ENCODE assay signal across 28 cellular contexts in genomic region chr9:114344188-114344566, GRCh38. TPM values are rescaled to one million over a fixed set of nuclear protein-coding genes. Genes with fewer than 3 reads are reported as not detected.
DNase-seq lines count a peak whose midpoint lies in the region; ATAC-seq lines count a peak whose summit lies in the region.
"Had no signal": no experiment of that assay in that cellular context is flagged by ENCODE, and none has a peak within 500 bp of the region (broad histone marks: within the 10 kb centered on the region; RNA-seq: fewer than 3 reads in every experiment).

No MANE protein-coding gene starts in this region.

- H3K4me3 Mint-ChIP-seq in activated T-cell treated with anti-CD3 and anti-CD28 coated beads, Interleukin-2, amount 50 U/mL, for 72 hours: no peak overlapping the region
- no peak overlapping the region for H3K4me3 Mint-ChIP-seq in activated T-cell treated with anti-CD3 and anti-CD28 coated beads, Interleukin-2, amount 50 U/mL, for 4 hours
- H3K4me3 Mint-ChIP-seq in activated naive CD8-positive, alpha-beta T cell: no peak overlapping the region
- H3K4me3 Mint-ChIP-seq in naive B cell: no peak overlapping the region
- no peak overlapping the region for H3K4me3 Mint-ChIP-seq in stimulated activated naive CD8-positive, alpha-beta T cell treated with anti-CD3 and anti-CD28 coated beads, Interleukin-15, amount 100 ng/mL, for 72 hours

- H3K4me1 Mint-ChIP-seq in activated T-cell treated with anti-CD3 and anti-CD28 coated beads, Interleukin-2, amount 50 U/mL, for 72 hours (ENCODE audit: low read depth): peaks cover 39% of the 10 kb centered on the region
- H3K4me1 Mint-ChIP-seq in activated T-cell treated with anti-CD3 and anti-CD28 coated beads, Interleukin-2, amount 50 U/mL, for 4 hours (ENCODE audit: low read depth): peaks cover 20% of the 10 kb centered on the region
- peaks cover 31% of the 10 kb centered on the region for H3K4me1 Mint-ChIP-seq in activated naive CD8-positive, alpha-beta T cell (ENCODE audit: low read depth)
- peaks cover 34 to 41% (median 38%) of the 10 kb centered on the region in 3 donors for H3K4me1 Mint-ChIP-seq in naive B cell
- H3K4me1 Mint-ChIP-seq in stimulated activated naive CD8-positive, alpha-beta T cell treated with anti-CD3 and anti-CD28 coated beads, Interleukin-15, amount 100 ng/mL, for 72 hours: peaks cover 83% of the 10 kb centered on the region

- no peak for DNase-seq in activated T-cell treated with anti-CD3 and anti-CD28 coated beads, Interleukin-2, amount 50 U/mL, for 72 hours
- DNase-seq in activated T-cell treated with anti-CD3 and anti-CD28 coated beads, Interleukin-2, amount 50 U/mL, for 4 hours: no peak
- no peak for DNase-seq in naive B cell
- no peak for DNase-seq in stimulated activated naive CD8-positive, alpha-beta T cell treated with anti-CD3 and anti-CD28 coated beads, Interleukin-15, amount 100 ng/mL, for 72 hours
- DNase-seq: activated CD4-positive, alpha-beta T cell treated with anti-CD3 and anti-CD28 coated beads, Interleukin-2, amount 50 U/mL, for 48 hours; adrenal gland; C1 segment of cervical spinal cord; dermis blood vessel endothelial cell; DMS153; erythroblast; GDM1; mucosa of descending colon; NCI-H1436; NCI-H2171 treated with DMSO at 0.1 percent for 48 hours; right lobe of liver; Right ventricle myocardium superior had no signal

- ATAC-seq in activated T-cell treated with anti-CD3 and anti-CD28 coated beads, Interleukin-2, amount 50 U/mL, for 72 hours (replicated peaks in 1 of 2): no peak
- ATAC-seq in activated T-cell treated with anti-CD3 and anti-CD28 coated beads, Interleukin-2, amount 50 U/mL, for 4 hours: no peak
- ATAC-seq in naive B cell (ENCODE audit: low read depth in 2 of 2): no peak
- no peak for ATAC-seq in stimulated activated naive CD8-positive, alpha-beta T cell treated with anti-CD3 and anti-CD28 coated beads, Interleukin-15, amount 100 ng/mL, for 72 hours
- no peak for ATAC-seq in HG03442 (IDR thresholded peaks at IDR 0.05; ENCODE audit: unreplicated experiment)
- ATAC-seq in HG02970 (IDR thresholded peaks at IDR 0.05; ENCODE audit: low FRiP score, unreplicated experiment): no peak
- no peak for ATAC-seq in esophagus mucosa
- ATAC-seq: A549, left lobe of liver, mucosa of descending colon, right lobe of liver had no signal

- H3K36me3 Mint-ChIP-seq in activated T-cell treated with anti-CD3 and anti-CD28 coated beads, Interleukin-2, amount 50 U/mL, for 72 hours (ENCODE audit: insufficient read depth in 2 of 2): peaks cover 33 to 56% of the 10 kb centered on the region in 2 donors
- H3K36me3 Mint-ChIP-seq in activated T-cell treated with anti-CD3 and anti-CD28 coated beads, Interleukin-2, amount 50 U/mL, for 4 hours (ENCODE audit: insufficient read depth): peaks cover 50% of the 10 kb centered on the region
- peaks cover 9% of the 10 kb centered on the region for H3K36me3 Mint-ChIP-seq in activated naive CD8-positive, alpha-beta T cell
- peaks cover 27 to 45% of the 10 kb centered on the region in 2 donors for H3K36me3 Mint-ChIP-seq in naive B cell

- peak overlapping the region; percentile 81 for H3K27ac Mint-ChIP-seq in activated T-cell treated with anti-CD3 and anti-CD28 coated beads, Interleukin-2, amount 50 U/mL, for 72 hours
- H3K27ac Mint-ChIP-seq in activated naive CD8-positive, alpha-beta T cell: peak overlapping the region; percentile 65
- H3K27ac Mint-ChIP-seq in naive B cell: peak overlapping the region in 4 of 6 donors; percentile 56 to 83 (median 72)
- H3K27ac Mint-ChIP-seq in stimulated activated naive CD8-positive, alpha-beta T cell treated with anti-CD3 and anti-CD28 coated beads, Interleukin-15, amount 100 ng/mL, for 72 hours: peak overlapping the region; percentile 54 to 73

- no peaks in the 10 kb centered on the region for H3K27me3 Mint-ChIP-seq in activated T-cell treated with anti-CD3 and anti-CD28 coated beads, Interleukin-2, amount 50 U/mL, for 72 hours (ENCODE audit: low read depth)
- no peaks in the 10 kb centered on the region for H3K27me3 Mint-ChIP-seq in activated T-cell treated with anti-CD3 and anti-CD28 coated beads, Interleukin-2, amount 50 U/mL, for 4 hours (ENCODE audit: low read depth)
- H3K27me3 Mint-ChIP-seq in activated naive CD8-positive, alpha-beta T cell: no peaks in the 10 kb centered on the region
- no peaks in the 10 kb centered on the region for H3K27me3 Mint-ChIP-seq in naive B cell
- H3K27me3 Mint-ChIP-seq in stimulated activated naive CD8-positive, alpha-beta T cell treated with anti-CD3 and anti-CD28 coated beads, Interleukin-15, amount 100 ng/mL, for 72 hours: no peaks in the 10 kb centered on the region

- H3K9me3 Mint-ChIP-seq in activated T-cell treated with anti-CD3 and anti-CD28 coated beads, Interleukin-2, amount 50 U/mL, for 72 hours: no peaks in the 10 kb centered on the region
- H3K9me3 Mint-ChIP-seq in activated T-cell treated with anti-CD3 and anti-CD28 coated beads, Interleukin-2, amount 50 U/mL, for 4 hours: no peaks in the 10 kb centered on the region
- no peaks in the 10 kb centered on the region for H3K9me3 Mint-ChIP-seq in activated naive CD8-positive, alpha-beta T cell (ENCODE audit: low read depth)
- H3K9me3 Mint-ChIP-seq in naive B cell: no peaks in the 10 kb centered on the region
- H3K9me3 Mint-ChIP-seq in stimulated activated naive CD8-positive, alpha-beta T cell treated with anti-CD3 and anti-CD28 coated beads, Interleukin-15, amount 100 ng/mL, for 72 hours: no peaks in the 10 kb centered on the region

RNA-seq across cellular contexts. Expression of gene ORM2, which starts 14.5 kb away (rescaled TPM):
- total RNA-seq in activated T-cell treated with anti-CD3 and anti-CD28 coated beads, Interleukin-2, amount 50 U/mL, for 72 hours: not detected
- total RNA-seq in activated T-cell treated with anti-CD3 and anti-CD28 coated beads, Interleukin-2, amount 50 U/mL, for 4 hours: 1 to 10 TPM in 1 of 3 donors, under 1 TPM in 1, not detected in 1; 0.84 to 1.0 TPM
- polyA plus RNA-seq in naive B cell (ENCODE audit: low read depth in 6 of 6): not detected
- total RNA-seq in esophagus mucosa: 0.36 TPM
- total RNA-seq: dermis blood vessel endothelial cell, glomerular endothelial cell, H1, M059J, OCI-LY7, osteoblast, Right ventricle myocardium superior, vagina had no signal

RNA-seq across cellular contexts. Expression of gene ORM1, which starts 21.3 kb away (rescaled TPM):
- not detected for total RNA-seq in activated T-cell treated with anti-CD3 and anti-CD28 coated beads, Interleukin-2, amount 50 U/mL, for 72 hours
- total RNA-seq in activated T-cell treated with anti-CD3 and anti-CD28 coated beads, Interleukin-2, amount 50 U/mL, for 4 hours: 1 to 10 TPM; 2.4 to 4.5 (median 3.5) TPM
- not detected for polyA plus RNA-seq in naive B cell (ENCODE audit: low read depth in 6 of 6)
- total RNA-seq in esophagus mucosa: 1.6 TPM
- total RNA-seq: dermis blood vessel endothelial cell, glomerular endothelial cell, H1, OCI-LY7, osteoblast, vagina had no signal

RNA-seq across cellular contexts. Expression of gene AKNA, which starts 43.6 kb away (rescaled TPM):
- total RNA-seq in activated T-cell treated with anti-CD3 and anti-CD28 coated beads, Interleukin-2, amount 50 U/mL, for 72 hours: 100 to 1,000 TPM; 204 to 246 TPM
- total RNA-seq in activated T-cell treated with anti-CD3 and anti-CD28 coated beads, Interleukin-2, amount 50 U/mL, for 4 hours: 10 to 100 TPM; 77.2 to 81.7 (median 80.6) TPM
- 10 to 100 TPM in 5 of 6 donors, under 1 TPM in 1; 0.78 to 34.1 (median 13.7) TPM for polyA plus RNA-seq in naive B cell (ENCODE audit: low read depth in 6 of 6)
- total RNA-seq in esophagus mucosa: 5.7 TPM

Comparison
In these comparisons a context has a peak if more than half of its experiments do, and no peak if none do; other contexts are left out.
1. RNA of gene AKNA, which starts 43.6 kb away (total RNA-seq): 204 to 246 TPM in activated T-cell treated with anti-CD3 and anti-CD28 coated beads, Interleukin-2, amount 50 U/mL, for 72 hours and 77.2 to 81.7 TPM in activated T-cell treated with anti-CD3 and anti-CD28 coated beads, Interleukin-2, amount 50 U/mL, for 4 hours; 5.7 TPM in esophagus mucosa (single experiment); every median in the first group is over 10 times any median in the second.
2. Peak in every context shown above with its lines, with median percentiles within 50 percentile points of each other: H3K27ac Mint-ChIP-seq.